Comparison of ENCODE assay signal across 8 cellular contexts in genomic region chr20:5608448-5609161, GRCh38. TPM values are rescaled to one million over a fixed set of nuclear protein-coding genes. Genes with fewer than 3 reads are reported as not detected.
DNase-seq lines count a peak whose midpoint lies in the region; ATAC-seq, FAIRE-seq and TF ChIP-seq lines count a peak whose summit lies in the region.

No MANE protein-coding gene starts in this region.

- no peaks in the 10 kb centered on the region for H3K27me3 Mint-ChIP-seq in activated B cell treated with CpG ODN at 0.5 μM for 24 hours

- in situ Hi-C loops in transverse colon (cut with MboI; ENCODE audit: low pct_ligation_motif_present in 1 of 4, low pct_unique_long_range_greater_than_20kb in 1 of 4, low sequenced_read_pairs in 3 of 4), result no loop called here

- DNase-seq in H4 (ENCODE audit: low spot score) (peak; percentile 16), activated B cell treated with CpG ODN at 0.5 μM for 24 hours (no peak), transverse colon (no peak), SK-N-DZ (ENCODE audit: low spot score) (no peak)

- no peaks in the 10 kb centered on the region; the same call in 1 of the 2 replicates for H3K36me3 ChIP-seq in iPS-20b (ENCODE audit: insufficient read depth, low read depth, low read length)
- H3K36me3 ChIP-seq in transverse colon, result no peaks in the 10 kb centered on the region

- H3K4me1 Mint-ChIP-seq in activated B cell treated with CpG ODN at 0.5 μM for 24 hours, result peaks cover 67% of the 10 kb centered on the region

- H3K27ac ChIP-seq in iPS-20b (ENCODE audit: low read length) (no peak overlapping the region), transverse colon (peak overlapping the region; percentile 92 to 97 (median 94))

- peak overlapping the region; percentile 99 for H3K4me3 Mint-ChIP-seq in activated B cell treated with CpG ODN at 0.5 μM for 24 hours

- TF ChIP-seq CTCF in activated B cell treated with CpG ODN at 0.5 μM for 24 hours (IDR thresholded peaks at IDR 0.05) (no peak), transverse colon (IDR thresholded peaks at IDR 0.05) (no peak)

- intact Hi-C loops in activated B cell treated with CpG ODN at 0.5 μM for 24 hours (cut with micrococcal nuclease) (no loop called here), transverse colon (cut with DNase I; ENCODE audit: low total_unique reads) (no loop called here)

- CTCF ChIA-PET in activated B cell treated with CpG ODN at 0.5 μM for 24 hours (lab: Charles Lee), result interaction anchor here (0.8 to 1.5 kb wide), 3 partner anchors 37 to 180 kb away, joined by 3 to 6 read pairs (median 4); no protein-coding TSS in a partner anchor

- no peak for TF ChIP-seq POLR2A in transverse colon (IDR thresholded peaks at IDR 0.05)

- ATAC-seq in activated B cell treated with CpG ODN at 0.5 μM for 24 hours (ENCODE audit: low read depth), result no peak
- ATAC-seq in HG03175 (IDR thresholded peaks at IDR 0.05; ENCODE audit: unreplicated experiment), result no peak
- ATAC-seq in HG03159 (IDR thresholded peaks at IDR 0.05; ENCODE audit: unreplicated experiment), result no peak

- H3K36me3 Mint-ChIP-seq in activated B cell treated with CpG ODN at 0.5 μM for 24 hours (ENCODE audit: low read depth), result peaks cover 45% of the 10 kb centered on the region

- POLR2A ChIA-PET in activated B cell treated with CpG ODN at 0.5 μM for 24 hours (lab: Charles Lee), result interaction anchor here (0.7 to 1.2 kb wide), 4 partner anchors 9 to 179 kb away, joined by 3 to 14 read pairs (median 3); no protein-coding TSS in a partner anchor

- H3K9me3 ChIP-seq in iPS-20b (ENCODE audit: insufficient read depth, low read depth, low read length) (no peaks in the 10 kb centered on the region), transverse colon (no peaks in the 10 kb centered on the region)

- no peaks in the 10 kb centered on the region for H3K9me3 Mint-ChIP-seq in activated B cell treated with CpG ODN at 0.5 μM for 24 hours

- H3K4me1 ChIP-seq in iPS-20b (ENCODE audit: insufficient read depth, low read length), result peaks cover 13% of the 10 kb centered on the region
- peaks cover 14 to 58% (median 34%) of the 10 kb centered on the region in 4 donors for H3K4me1 ChIP-seq in transverse colon

- H3K4me3 ChIP-seq in iPS-20b (ENCODE audit: low read length) (peak overlapping the region; percentile 76), transverse colon (peak overlapping the region in 3 of 4 donors; percentile 65 to 89 (median 76))

- peak overlapping the region; percentile 100 for H3K27ac Mint-ChIP-seq in activated B cell treated with CpG ODN at 0.5 μM for 24 hours

- WGBS in transverse colon (ENCODE audit: low coverage in 1 of 2), 2 donors, result 14 to 21% methylated on average over 4 of the region's 4 CpGs

- H3K9ac ChIP-seq in iPS-20b (ENCODE audit: low read depth, low read length), result peak overlapping the region; percentile 22

- FAIRE-seq in A204.1 (lab: Jason Lieb, UNC), result peak; percentile 41

- H3K27me3 ChIP-seq in iPS-20b (ENCODE audit: insufficient read depth, low read length) (no peaks in the 10 kb centered on the region), transverse colon (no peaks in the 10 kb centered on the region)

- no peak for TF ChIP-seq EP300 in transverse colon (IDR thresholded peaks at IDR 0.05; ENCODE audit: low read depth)

RNA-seq across cellular contexts. Expression of gene GPCPD1, which starts 2.2 kb away (rescaled TPM):
- total RNA-seq in H4 (2014; rRNA removed; shearing (Covaris generic)), result 1.4 and 4.5 TPM in 2 replicates
- total RNA-seq in activated B cell treated with CpG ODN at 0.5 μM for 24 hours, result 67.4 and 91.4 TPM in 2 replicates
- total RNA-seq in transverse colon, result 10 to 100 TPM; 15.2 to 26.9 (median 20.9) TPM
- polyA plus RNA-seq in SK-N-DZ (2014; cell fraction: cytosol; rRNA removed), result 11.1 and 13.1 TPM in 2 replicates
- polyA plus RNA-seq in SK-N-DZ (2014; cell fraction: nucleus; rRNA removed), result 12.8 and 20.6 TPM in 2 replicates
